Comparison of ENCODE assay signal across 1 cellular context in the genomic region with DNA sequence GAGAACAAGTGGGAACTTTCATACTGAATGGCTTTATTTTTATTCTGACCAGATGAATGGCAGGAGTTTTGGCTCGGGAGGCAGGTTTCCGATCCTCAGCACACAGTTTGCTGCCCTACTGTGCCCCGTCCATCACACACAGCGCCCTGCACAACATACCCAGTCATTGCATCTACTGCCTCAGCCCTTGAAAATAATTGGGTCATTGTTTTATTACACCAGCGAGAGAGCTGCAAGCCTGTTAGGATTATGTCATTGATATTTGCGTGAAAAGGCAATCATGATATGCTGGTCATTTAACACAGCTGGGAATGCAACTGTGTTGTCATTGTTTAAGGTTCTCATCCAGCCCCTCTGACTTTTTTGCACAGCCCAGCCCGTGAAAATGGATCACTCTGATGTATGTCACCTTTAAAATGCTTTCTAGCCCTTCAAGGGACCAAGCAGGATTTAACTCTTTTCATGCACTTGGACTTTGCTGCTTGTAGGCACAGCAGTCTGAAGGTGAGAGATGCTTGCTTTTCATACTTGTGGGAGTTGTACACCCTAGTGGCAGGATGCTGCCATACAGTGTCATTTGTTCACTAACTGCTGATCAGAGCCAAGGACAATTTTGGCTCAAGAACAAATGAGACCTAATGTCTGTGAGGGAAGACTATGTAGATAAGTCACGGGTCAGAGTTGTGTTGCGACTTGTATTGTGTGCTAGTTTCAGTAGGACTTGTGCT.
TF ChIP-seq lines count a peak whose summit lies in the region.

No MANE protein-coding gene starts in this region.

TF ChIP-seq in HCT116, 20 proteins besides CTCF, POLR2A, EP300 and RAD21 (continued from another document):
- TF ChIP-seq, protein P1, sequence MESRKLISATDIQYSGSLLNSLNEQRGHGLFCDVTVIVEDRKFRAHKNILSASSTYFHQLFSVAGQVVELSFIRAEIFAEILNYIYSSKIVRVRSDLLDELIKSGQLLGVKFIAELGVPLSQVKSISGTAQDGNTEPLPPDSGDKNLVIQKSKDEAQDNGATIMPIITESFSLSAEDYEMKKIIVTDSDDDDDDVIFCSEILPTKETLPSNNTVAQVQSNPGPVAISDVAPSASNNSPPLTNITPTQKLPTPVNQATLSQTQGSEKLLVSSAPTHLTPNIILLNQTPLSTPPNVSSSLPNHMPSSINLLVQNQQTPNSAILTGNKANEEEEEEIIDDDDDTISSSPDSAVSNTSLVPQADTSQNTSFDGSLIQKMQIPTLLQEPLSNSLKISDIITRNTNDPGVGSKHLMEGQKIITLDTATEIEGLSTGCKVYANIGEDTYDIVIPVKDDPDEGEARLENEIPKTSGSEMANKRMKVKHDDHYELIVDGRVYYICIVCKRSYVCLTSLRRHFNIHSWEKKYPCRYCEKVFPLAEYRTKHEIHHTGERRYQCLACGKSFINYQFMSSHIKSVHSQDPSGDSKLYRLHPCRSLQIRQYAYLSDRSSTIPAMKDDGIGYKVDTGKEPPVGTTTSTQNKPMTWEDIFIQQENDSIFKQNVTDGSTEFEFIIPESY (IDR thresholded peaks at IDR 0.05; ENCODE audit: extremely low read depth, insufficient replicate concordance, low read length) = no peak
- TF ChIP-seq, protein P2, sequence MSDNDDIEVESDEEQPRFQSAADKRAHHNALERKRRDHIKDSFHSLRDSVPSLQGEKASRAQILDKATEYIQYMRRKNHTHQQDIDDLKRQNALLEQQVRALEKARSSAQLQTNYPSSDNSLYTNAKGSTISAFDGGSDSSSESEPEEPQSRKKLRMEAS (IDR thresholded peaks at IDR 0.05) = no peak
